In genomic region chr10:132392811-132393694, GRCh38 we compare ENCODE assay signal across 17 cellular contexts. TPM values are rescaled to one million over a fixed set of nuclear protein-coding genes. Genes with fewer than 3 reads are reported as not detected.
DNase-seq lines count a peak whose midpoint lies in the region; TF ChIP-seq lines count a peak whose summit lies in the region.
"Had no signal": no experiment of that assay in that cellular context is flagged by ENCODE, and none has a peak within 500 bp of the region (broad histone marks: within the 10 kb centered on the region; RNA-seq: fewer than 3 reads in every experiment).

No MANE protein-coding gene starts in this region.

- peaks cover 7% of the 10 kb centered on the region for H3K9me3 Mint-ChIP-seq in activated naive CD4-positive, alpha-beta T cell treated with anti-CD3 and anti-CD28 coated beads for 36 hours

- no peak for TF ChIP-seq CTCF in fibroblast of villous mesenchyme (IDR thresholded peaks at IDR 0.05; ENCODE audit: insufficient read depth, low read depth, low read length)

- intact Hi-C loops in activated naive CD4-positive, alpha-beta T cell treated with anti-CD3 and anti-CD28 coated beads for 36 hours (cut with micrococcal nuclease) = no loop called here

- H3K27me3 Mint-ChIP-seq in activated naive CD4-positive, alpha-beta T cell treated with anti-CD3 and anti-CD28 coated beads for 36 hours (ENCODE audit: low read depth) = no peaks in the 10 kb centered on the region
- H3K27me3 Mint-ChIP-seq: progenitor cell of endocrine pancreas had no signal

- H3K4me3 Mint-ChIP-seq in activated naive CD4-positive, alpha-beta T cell treated with anti-CD3 and anti-CD28 coated beads for 36 hours = no peak overlapping the region

- H3K36me3 Mint-ChIP-seq in activated naive CD4-positive, alpha-beta T cell treated with anti-CD3 and anti-CD28 coated beads for 36 hours (ENCODE audit: low read depth) = no peaks in the 10 kb centered on the region
- H3K36me3 Mint-ChIP-seq: activated naive CD4-positive, alpha-beta T cell treated with anti-CD3 and anti-CD28 coated beads, Interleukin-2, amount 50 U/mL, for 72 hours had no signal

- H3K27ac Mint-ChIP-seq in activated naive CD4-positive, alpha-beta T cell treated with anti-CD3 and anti-CD28 coated beads for 36 hours = no peak overlapping the region

- peaks cover 6% of the 10 kb centered on the region for H3K4me1 Mint-ChIP-seq in activated naive CD4-positive, alpha-beta T cell treated with anti-CD3 and anti-CD28 coated beads for 36 hours (ENCODE audit: low read depth)

- CTCF ChIA-PET in activated naive CD4-positive, alpha-beta T cell treated with anti-CD3 and anti-CD28 coated beads for 36 hours (lab: Charles Lee) = no interaction called here

- no peak overlapping the region for H3K4me3 ChIP-seq in fibroblast of villous mesenchyme (ENCODE audit: low read depth, low read length)
- H3K4me3 ChIP-seq: dorsolateral prefrontal cortex, gastroesophageal sphincter, HAP-1, left lung had no signal

- peak; percentile 81 for DNase-seq in EL
- DNase-seq in OCI-M1 (lab: John Stamatoyannopoulos, UW) = peak; percentile 17
- DNase-seq in fibroblast of villous mesenchyme (ENCODE audit: low read depth) = peak; percentile 27
- DNase-seq in renal cortical epithelial cell (ENCODE audit: low read depth) = peak; percentile 29
- no peak for DNase-seq in NCI-H2171 treated with DMSO at 0.1 percent for 48 hours (lab: John Stamatoyannopoulos, UW)
- no peak for DNase-seq in NCI-H187 treated with DMSO at 0.1 percent for 48 hours (lab: John Stamatoyannopoulos, UW)
- DNase-seq in activated naive CD4-positive, alpha-beta T cell treated with anti-CD3 and anti-CD28 coated beads, Interleukin-2, amount 50 U/mL, for 16 hours = no peak
- no peak for DNase-seq in activated naive CD4-positive, alpha-beta T cell treated with anti-CD3 and anti-CD28 coated beads for 36 hours
- DNase-seq: Caco-2, KBM-7, NCI-H2171 had no signal

RNA-seq across cellular contexts. Expression of gene PWWP2B, which starts 3.9 kb away (rescaled TPM):
- total RNA-seq in fibroblast of villous mesenchyme = 8.2 and 12.9 TPM in 2 replicates
- total RNA-seq in renal cortical epithelial cell = 11.1 and 18.9 TPM in 2 replicates
- 1 to 10 TPM; 1.5 to 2.2 TPM for total RNA-seq in activated naive CD4-positive, alpha-beta T cell treated with anti-CD3 and anti-CD28 coated beads for 36 hours

Comparison
In these comparisons a context has a peak if more than half of its experiments do, and no peak if none do; other contexts are left out.
1. DNase-seq: peak in EL (single experiment), OCI-M1 (single experiment), fibroblast of villous mesenchyme (single experiment) and renal cortical epithelial cell (single experiment); none in NCI-H2171 treated with DMSO at 0.1 percent for 48 hours (single experiment), NCI-H187 treated with DMSO at 0.1 percent for 48 hours (single experiment), activated naive CD4-positive, alpha-beta T cell treated with anti-CD3 and anti-CD28 coated beads, Interleukin-2, amount 50 U/mL, for 16 hours (single experiment) and activated naive CD4-positive, alpha-beta T cell treated with anti-CD3 and anti-CD28 coated beads for 36 hours (single experiment).